Comparison of ENCODE assay signal across 1 cellular context in genomic region chr4:8862800-8863758, GRCh38.
TF ChIP-seq lines count a peak whose summit lies in the region.

No MANE protein-coding gene starts in this region.

TF ChIP-seq in IMR-90, 13 proteins besides CTCF, POLR2A, EP300 and RAD21 (continued from another document):
- TF ChIP-seq MXI1 (IDR thresholded peaks at IDR 0.05; ENCODE audit: borderline replicate concordance, low read depth, low read length) (no peak), NFE2L2 (IDR thresholded peaks at IDR 0.05; ENCODE audit: low read depth, low read length) (no peak), MAZ (IDR thresholded peaks at IDR 0.05; ENCODE audit: borderline replicate concordance, low read depth, low read length) (no peak), CHD1 (IDR thresholded peaks at IDR 0.05; ENCODE audit: low read depth, low read length) (no peak)
